25 cellular contexts compared by ENCODE assay signal in the genomic region with DNA sequence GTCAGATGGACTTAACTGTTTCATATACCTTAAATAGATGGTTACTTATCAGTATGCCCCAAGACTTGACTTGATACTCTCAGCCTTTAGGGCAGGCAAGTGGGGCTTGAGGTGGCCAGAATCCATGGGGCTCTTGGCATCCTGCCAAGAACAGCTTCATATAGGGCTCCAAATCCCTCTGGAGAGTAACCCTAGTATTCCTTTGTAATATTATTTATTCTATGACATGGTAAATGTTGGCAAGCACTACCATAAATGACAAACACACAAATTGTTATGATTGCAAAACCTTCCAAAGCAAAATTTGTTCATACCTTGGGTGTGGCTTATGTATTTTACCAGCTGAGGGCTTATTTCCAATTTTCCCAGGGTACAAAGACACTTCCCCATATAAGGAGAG.
"Had no signal": no experiment of that assay in that cellular context is flagged by ENCODE, and none has a peak within 500 bp of the region (broad histone marks: within the 10 kb centered on the region; RNA-seq: fewer than 3 reads in every experiment).

No MANE protein-coding gene starts in this region.

- ATAC-seq: activated naive CD4-positive, alpha-beta T cell treated with anti-CD3 and anti-CD28 coated beads, Interleukin-2, amount 50 U/mL, for 72 hours; activated T-helper 17 cell treated with anti-CD3 and anti-CD28 coated beads, Interleukin-2, amount 50 U/mL, for 72 hours; effector memory CD8-positive, alpha-beta T cell; heart right ventricle; left colon; pancreas; right cardiac atrium; upper lobe of right lung; WTC11 had no signal

- H3K4me1 Mint-ChIP-seq: activated T-helper 17 cell treated with anti-CD3 and anti-CD28 coated beads, Interleukin-2, amount 50 U/mL, for 72 hours; brain; memory B cell; nephron had no signal

- H3K27me3 ChIP-seq: esophagus muscularis mucosa, neutrophil, pancreas, thyroid gland, upper lobe of right lung had no signal

- H3K4me3 Mint-ChIP-seq: activated T-cell treated with anti-CD3 and anti-CD28 coated beads, Interleukin-2, amount 50 U/mL, for 24 hours; activated T-helper 17 cell treated with anti-CD3 and anti-CD28 coated beads, Interleukin-2, amount 50 U/mL, for 72 hours; brain; effector memory CD8-positive, alpha-beta T cell; memory B cell; nephron; stimulated activated naive CD8-positive, alpha-beta T cell treated with anti-CD3 and anti-CD28 coated beads, Interleukin-15, Interleukin-2, amounts not matched to agents 100 ng/mL and 50 ng/mL, for 24 hours; WTC11 had no signal

- H3K36me3 Mint-ChIP-seq: activated naive CD4-positive, alpha-beta T cell treated with anti-CD3 and anti-CD28 coated beads, Interleukin-2, amount 50 U/mL, for 72 hours; brain; memory B cell; WTC11 had no signal

- H3K9me3 ChIP-seq: esophagus muscularis mucosa, heart right ventricle, neutrophil, pancreas, thyroid gland, upper lobe of right lung had no signal

- DNase-seq: activated CD8-positive, alpha-beta memory T cell treated with anti-CD3 and anti-CD28 coated beads for 24 hours; activated CD8-positive, alpha-beta memory T cell treated with anti-CD3 and anti-CD28 coated beads, Interleukin-2, amount 50 U/mL, for 4 hours; activated T-cell treated with anti-CD3 and anti-CD28 coated beads, Interleukin-2, amount 50 U/mL, for 24 hours; aorta; central memory CD4-positive, alpha-beta T cell; effector memory CD8-positive, alpha-beta T cell; heart right ventricle; islet precursor cell; left colon; pancreas; right cardiac atrium; stimulated activated CD4-positive, alpha-beta T cell treated with anti-CD3 and anti-CD28 coated beads, Interleukin-1b, Interleukin-23, amount 100 ng/mL, for 48 hours; T-helper 9 cell; thyroid gland; upper lobe of right lung had no signal

- FAIRE-seq: endothelial cell of umbilical vein, pancreas had no signal

- H3K36me3 ChIP-seq: esophagus muscularis mucosa, heart right ventricle, neutrophil, pancreas, thyroid gland, upper lobe of right lung had no signal

- H3K27me3 Mint-ChIP-seq: activated T-cell treated with anti-CD3 and anti-CD28 coated beads, Interleukin-2, amount 50 U/mL, for 24 hours; activated T-helper 17 cell treated with anti-CD3 and anti-CD28 coated beads, Interleukin-2, amount 50 U/mL, for 72 hours; brain; effector memory CD8-positive, alpha-beta T cell; memory B cell; stimulated activated naive CD8-positive, alpha-beta T cell treated with anti-CD3 and anti-CD28 coated beads, Interleukin-15, Interleukin-2, amounts not matched to agents 100 ng/mL and 50 ng/mL, for 24 hours had no signal

- H3K27ac Mint-ChIP-seq: activated naive CD4-positive, alpha-beta T cell treated with anti-CD3 and anti-CD28 coated beads, Interleukin-2, amount 50 U/mL, for 72 hours; activated T-cell treated with anti-CD3 and anti-CD28 coated beads, Interleukin-2, amount 50 U/mL, for 24 hours; activated T-helper 17 cell treated with anti-CD3 and anti-CD28 coated beads, Interleukin-2, amount 50 U/mL, for 72 hours; brain; effector memory CD8-positive, alpha-beta T cell; memory B cell; nephron; stimulated activated naive CD8-positive, alpha-beta T cell treated with anti-CD3 and anti-CD28 coated beads, Interleukin-15, Interleukin-2, amounts not matched to agents 100 ng/mL and 50 ng/mL, for 24 hours; WTC11 had no signal

- H3K4me1 ChIP-seq: esophagus muscularis mucosa, heart right ventricle, pancreas, thyroid gland, upper lobe of right lung had no signal

- H3K27ac ChIP-seq: esophagus muscularis mucosa, heart right ventricle, neutrophil, pancreas, thyroid gland, upper lobe of right lung had no signal

- H3K9me3 Mint-ChIP-seq: activated naive CD4-positive, alpha-beta T cell treated with anti-CD3 and anti-CD28 coated beads, Interleukin-2, amount 50 U/mL, for 72 hours; activated T-helper 17 cell treated with anti-CD3 and anti-CD28 coated beads, Interleukin-2, amount 50 U/mL, for 72 hours; brain; nephron; stimulated activated naive CD8-positive, alpha-beta T cell treated with anti-CD3 and anti-CD28 coated beads, Interleukin-15, Interleukin-2, amounts not matched to agents 100 ng/mL and 50 ng/mL, for 24 hours; WTC11 had no signal

- H3K4me3 ChIP-seq: esophagus muscularis mucosa, heart right ventricle, pancreas, thyroid gland, upper lobe of right lung had no signal
